In the genomic region with DNA sequence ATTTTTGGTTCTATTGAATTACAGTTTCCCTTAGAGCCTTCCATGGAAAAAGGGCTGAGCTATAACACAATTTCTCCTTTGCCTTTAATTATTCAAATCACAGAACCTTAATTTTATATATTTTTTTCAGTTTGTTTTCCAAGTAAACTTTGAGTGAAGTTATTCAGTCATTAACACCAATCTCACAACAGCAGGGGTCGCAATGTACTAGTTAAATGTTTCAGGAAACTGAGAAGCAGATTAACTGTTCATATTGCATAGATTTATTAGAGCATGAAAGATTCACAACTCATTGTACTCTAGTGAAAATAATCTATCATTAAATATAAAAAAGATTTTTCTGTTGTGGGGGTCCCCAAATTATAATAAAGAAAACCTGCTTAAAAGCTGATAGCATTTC, we compare ENCODE assay signal across 8 cellular contexts.
DNase-seq lines count a peak whose midpoint lies in the region; ATAC-seq, FAIRE-seq and TF ChIP-seq lines count a peak whose summit lies in the region.

No MANE protein-coding gene starts in this region.

- WGBS in right cardiac atrium: 35% methylated on average over 1 of the region's 1 CpG
- WGBS in thyroid gland, 2 donors: 69 to 75% methylated on average over 1 of the region's 1 CpG

- no peaks in the 10 kb centered on the region for H3K27me3 ChIP-seq in right cardiac atrium (ENCODE audit: control insufficient read depth, insufficient read depth)
- no peaks in the 10 kb centered on the region for H3K27me3 ChIP-seq in thyroid gland

- TF ChIP-seq CTCF in C4-2B (conservative IDR thresholded peaks at IDR 0.05) (peak; percentile 64), thyroid gland (IDR thresholded peaks at IDR 0.05) (peak in 2 of 6 experiments; percentile 6 to 22)

- intact Hi-C loops in right cardiac atrium (cut with DNase I) (no loop called here), thyroid gland (cut with DNase I) (no loop called here)

- peaks cover 0 to 1% of the 10 kb centered on the region in 2 donors for H3K36me3 ChIP-seq in thyroid gland

- DNase-seq in HCEC 1CT (peak; percentile 34), SK-N-DZ (ENCODE audit: low spot score) (peak; percentile 3), right cardiac atrium (peak in 2 of 3 donors; percentile 18 to 46), thyroid gland (no peak), GM19239 (ENCODE audit: insufficient read length, low spot score) (no peak), DMS153 treated with DMSO at 0.1 percent for 48 hours (lab: John Stamatoyannopoulos, UW; ENCODE audit: unreplicated experiment) (no peak)

- H3K27ac ChIP-seq in C4-2B (no peak overlapping the region), right cardiac atrium (ENCODE audit: low read length) (no peak overlapping the region), thyroid gland (no peak overlapping the region)

- ATAC-seq in right cardiac atrium (no peak), HG03457 (IDR thresholded peaks at IDR 0.05; ENCODE audit: unreplicated experiment) (no peak)

- no peak for FAIRE-seq in GM19239 (lab: Jason Lieb, UNC)

- TF ChIP-seq POLR2A in thyroid gland (IDR thresholded peaks at IDR 0.05): no peak

- H3K9me3 ChIP-seq in right cardiac atrium (ENCODE audit: control insufficient read depth, low read length) (no peaks in the 10 kb centered on the region), thyroid gland (no peaks in the 10 kb centered on the region)

- H3K4me3 ChIP-seq in right cardiac atrium (ENCODE audit: low read length) (no peak overlapping the region), thyroid gland (replicated peaks in 1 of 3) (no peak overlapping the region)

- H3K4me1 ChIP-seq in right cardiac atrium (ENCODE audit: control insufficient read depth, insufficient read depth, low read length) (no peaks in the 10 kb centered on the region), thyroid gland (no peaks in the 10 kb centered on the region)

Comparison
In these comparisons a context has a peak if more than half of its experiments do, and no peak if none do; other contexts are left out.
1. DNase-seq: peak in HCEC 1CT (single experiment), SK-N-DZ (single experiment) and right cardiac atrium (2 of 3); none in thyroid gland (0 of 2), GM19239 (single experiment) and DMS153 treated with DMSO at 0.1 percent for 48 hours (single experiment).